1 cellular context compared by ENCODE assay signal in genomic region chr19:52189745-52190678, GRCh38.
TF ChIP-seq lines count a peak whose summit lies in the region.

Gene PPP2R1A, plus strand, starts transcription at chr19:52190052. Its CDS starts 45 bp downstream, at chr19:52190097.

TF ChIP-seq in A549, 52 proteins besides CTCF, POLR2A, EP300 and RAD21 (continued from another document):
- TF ChIP-seq PBX3 (IDR thresholded peaks at IDR 0.05) (no peak), CHD2 (IDR thresholded peaks at IDR 0.05; ENCODE audit: low read length, partially characterized antibody) (no peak), ZFP36 (IDR thresholded peaks at IDR 0.05; ENCODE audit: borderline replicate concordance, partially characterized antibody) (no peak), E2F6 (IDR thresholded peaks at IDR 0.05; ENCODE audit: borderline replicate concordance, low read depth) (no peak; the same call in none of the 2 replicates), SREBF2 (IDR thresholded peaks at IDR 0.05) (peak; percentile 40; the same call in 1 of the 2 replicates), NR3C1 (IDR thresholded peaks at IDR 0.05) (no peak), POLR2AphosphoS2 (conservative IDR thresholded peaks at IDR 0.05; ENCODE audit: low read length) (no peak), MAFK (IDR thresholded peaks at IDR 0.05; ENCODE audit: partially characterized antibody) (no peak), HOXB5 (CRISPR knock-in tag; IDR thresholded peaks at IDR 0.05) (no peak), MAZ (IDR thresholded peaks at IDR 0.05; ENCODE audit: borderline replicate concordance, low read depth, low read length) (peak; percentile 53; the same call in 1 of the 2 replicates), NFE2L2 (conservative IDR thresholded peaks at IDR 0.05; ENCODE audit: low read length) (no peak), RARB (CRISPR knock-in tag; IDR thresholded peaks at IDR 0.05) (no peak), RCOR1 (IDR thresholded peaks at IDR 0.05; ENCODE audit: low read depth, low read length) (no peak), KDM5A (IDR thresholded peaks at IDR 0.05) (no peak), FOSL2 (IDR thresholded peaks at IDR 0.05) (no peak), FOSL2 (CRISPR knock-in tag; IDR thresholded peaks at IDR 0.05) (no peak), RFX5 (IDR thresholded peaks at IDR 0.05) (peak; percentile 74; the same call in 1 of the 2 replicates), PHF8 (IDR thresholded peaks at IDR 0.05; ENCODE audit: borderline replicate concordance, low read depth) (peak; percentile 75), CEBPB (IDR thresholded peaks at IDR 0.05) (no peak), EHMT2 (IDR thresholded peaks at IDR 0.05; ENCODE audit: low read depth) (no peak), ZC3H11A (IDR thresholded peaks at IDR 0.05) (0 out of 2 replicates have a peak, but pooled peaks have one; percentile 10), BHLHE40 (IDR thresholded peaks at IDR 0.05; ENCODE audit: low read depth, low read length) (no peak), TP53 (CRISPR knock-in tag; IDR thresholded peaks at IDR 0.05) (no peak), ELK1 (IDR thresholded peaks at IDR 0.05; ENCODE audit: low read depth, low read length) (no peak), EHF (CRISPR knock-in tag; IDR thresholded peaks at IDR 0.05) (no peak)
- TF ChIP-seq, protein P1, sequence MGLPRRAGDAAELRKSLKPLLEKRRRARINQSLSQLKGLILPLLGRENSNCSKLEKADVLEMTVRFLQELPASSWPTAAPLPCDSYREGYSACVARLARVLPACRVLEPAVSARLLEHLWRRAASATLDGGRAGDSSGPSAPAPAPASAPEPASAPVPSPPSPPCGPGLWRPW (IDR thresholded peaks at IDR 0.05) = no peak
- TF ChIP-seq, protein P2, sequence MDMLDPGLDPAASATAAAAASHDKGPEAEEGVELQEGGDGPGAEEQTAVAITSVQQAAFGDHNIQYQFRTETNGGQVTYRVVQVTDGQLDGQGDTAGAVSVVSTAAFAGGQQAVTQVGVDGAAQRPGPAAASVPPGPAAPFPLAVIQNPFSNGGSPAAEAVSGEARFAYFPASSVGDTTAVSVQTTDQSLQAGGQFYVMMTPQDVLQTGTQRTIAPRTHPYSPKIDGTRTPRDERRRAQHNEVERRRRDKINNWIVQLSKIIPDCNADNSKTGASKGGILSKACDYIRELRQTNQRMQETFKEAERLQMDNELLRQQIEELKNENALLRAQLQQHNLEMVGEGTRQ (IDR thresholded peaks at IDR 0.05) = no peak
- TF ChIP-seq, protein P3, sequence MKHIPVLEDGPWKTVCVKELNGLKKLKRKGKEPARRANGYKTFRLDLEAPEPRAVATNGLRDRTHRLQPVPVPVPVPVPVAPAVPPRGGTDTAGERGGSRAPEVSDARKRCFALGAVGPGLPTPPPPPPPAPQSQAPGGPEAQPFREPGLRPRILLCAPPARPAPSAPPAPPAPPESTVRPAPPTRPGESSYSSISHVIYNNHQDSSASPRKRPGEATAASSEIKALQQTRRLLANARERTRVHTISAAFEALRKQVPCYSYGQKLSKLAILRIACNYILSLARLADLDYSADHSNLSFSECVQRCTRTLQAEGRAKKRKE (CRISPR knock-in tag; IDR thresholded peaks at IDR 0.05; ENCODE audit: low read depth) = no peak
